Comparison of ENCODE assay signal across 8 cellular contexts in genomic region chr19:4065430-4066175, GRCh38. TPM values are rescaled to one million over a fixed set of nuclear protein-coding genes. Genes with fewer than 3 reads are reported as not detected.
DNase-seq lines count a peak whose midpoint lies in the region; ATAC-seq and TF ChIP-seq lines count a peak whose summit lies in the region.

No MANE protein-coding gene starts in this region.

- peak overlapping the region; percentile 74 for H3K4me3 Mint-ChIP-seq in natural killer cell
- H3K4me3 Mint-ChIP-seq in stimulated activated naive B cell treated with anti-CD40 and anti-IgM and Interleukin-4, amounts not matched to agents 10 μg/mL and 1 μg/mL and 100 μg/mL, for 72 hours, result peak overlapping the region; percentile 73 to 84

- peak; percentile 88 for DNase-seq in DMS79 (lab: John Stamatoyannopoulos, UW)
- DNase-seq in KG1 (lab: John Stamatoyannopoulos, UW), result peak; percentile 83
- peak; percentile 95 to 97 for DNase-seq in activated T-cell treated with anti-CD3 and anti-CD28 coated beads, Interleukin-2, amount 50 U/mL, for 48 hours
- DNase-seq in natural killer cell, result peak; percentile 98
- DNase-seq in stimulated activated naive B cell treated with anti-CD40 and anti-IgM and Interleukin-4, amounts not matched to agents 10 μg/mL and 1 μg/mL and 100 μg/mL, for 72 hours, result peak; percentile 96

- TF ChIP-seq CTCF in natural killer cell (IDR thresholded peaks at IDR 0.05), result no peak

- H3K27me3 Mint-ChIP-seq in natural killer cell (ENCODE audit: low read depth in 2 of 2), result no peaks in the 10 kb centered on the region
- H3K27me3 Mint-ChIP-seq in stimulated activated naive B cell treated with anti-CD40 and anti-IgM and Interleukin-4, amounts not matched to agents 10 μg/mL and 1 μg/mL and 100 μg/mL, for 72 hours, result no peaks in the 10 kb centered on the region

- ATAC-seq in GM21737 (IDR thresholded peaks at IDR 0.05; ENCODE audit: unreplicated experiment) (peak; percentile 68), esophagus mucosa (peak; percentile 75), natural killer cell (peak; percentile 76 to 92 (median 79))
- peak; percentile 81 to 82 for ATAC-seq in stimulated activated naive B cell treated with anti-CD40 and anti-IgM and Interleukin-4, amounts not matched to agents 10 μg/mL and 1 μg/mL and 100 μg/mL, for 72 hours (replicated peaks)

- intact Hi-C loops in natural killer cell (cut with micrococcal nuclease), result loop anchor here (2.0 to 5.0 kb wide), 2 partner anchors 39 to 78 kb away; partner anchors contain the start of gene EEF2

- no peaks in the 10 kb centered on the region for H3K36me3 Mint-ChIP-seq in natural killer cell
- H3K36me3 Mint-ChIP-seq in stimulated activated naive B cell treated with anti-CD40 and anti-IgM and Interleukin-4, amounts not matched to agents 10 μg/mL and 1 μg/mL and 100 μg/mL, for 72 hours, result peaks cover 3% of the 10 kb centered on the region in 2 donors

- H3K27ac Mint-ChIP-seq in natural killer cell, result peak overlapping the region in 1 of 2 donors; percentile 86
- H3K27ac Mint-ChIP-seq in stimulated activated naive B cell treated with anti-CD40 and anti-IgM and Interleukin-4, amounts not matched to agents 10 μg/mL and 1 μg/mL and 100 μg/mL, for 72 hours, result peak overlapping the region; percentile 59

- no peaks in the 10 kb centered on the region for H3K9me3 Mint-ChIP-seq in natural killer cell
- no peaks in the 10 kb centered on the region for H3K9me3 Mint-ChIP-seq in stimulated activated naive B cell treated with anti-CD40 and anti-IgM and Interleukin-4, amounts not matched to agents 10 μg/mL and 1 μg/mL and 100 μg/mL, for 72 hours

- H3K4me1 Mint-ChIP-seq in natural killer cell, result peaks cover 24 to 35% of the 10 kb centered on the region in 2 donors
- H3K4me1 Mint-ChIP-seq in stimulated activated naive B cell treated with anti-CD40 and anti-IgM and Interleukin-4, amounts not matched to agents 10 μg/mL and 1 μg/mL and 100 μg/mL, for 72 hours, result peaks cover 14 to 39% of the 10 kb centered on the region in 2 donors

TF ChIP-seq in PFSK-1, 5 proteins besides CTCF, POLR2A, EP300 and RAD21:
- TF ChIP-seq TAF1 (IDR thresholded peaks at IDR 0.05; ENCODE audit: borderline replicate concordance, insufficient read depth, low read length) (no peak), REST (IDR thresholded peaks at IDR 0.05; ENCODE audit: insufficient read depth in 1 of 2, low read depth in 2 of 2, low read length in 2 of 2) (no peak), SIN3A (IDR thresholded peaks at IDR 0.05; ENCODE audit: borderline replicate concordance, insufficient read depth, low read length) (no peak), FOXP2 (optimal IDR thresholded peaks at IDR 0.05; ENCODE audit: borderline replicate concordance, extremely low read depth, extremely low read length, insufficient read depth) (peak; percentile 36), POLR2AphosphoS5 (IDR thresholded peaks at IDR 0.05; ENCODE audit: low read depth, low read length) (no peak; the same call in 1 of the 2 replicates)

RNA-seq across cellular contexts. Expression of gene ZBTB7A, which starts 1.1 kb away (rescaled TPM):
- polyA plus RNA-seq in PFSK-1 (2012; ENCODE audit: insufficient read length, low read depth), result 31.1 TPM
- total RNA-seq in esophagus mucosa (53.7 TPM), natural killer cell (10 to 100 TPM; 81.6 to 97.7 (median 82.9) TPM)

RNA-seq across cellular contexts. Expression of gene PIAS4, which starts 58.1 kb away (rescaled TPM):
- polyA plus RNA-seq in PFSK-1 (2012; ENCODE audit: insufficient read length, low read depth), result 36.0 TPM
- total RNA-seq in esophagus mucosa (19.3 TPM), natural killer cell (10 to 100 TPM; 25.4 to 39.4 (median 26.8) TPM)

RNA-seq across cellular contexts. Expression of gene MAP2K2, which starts 58.3 kb away (rescaled TPM):
- 462 TPM for polyA plus RNA-seq in PFSK-1 (2012; ENCODE audit: insufficient read length, low read depth)
- total RNA-seq in esophagus mucosa, result 114 TPM
- total RNA-seq in natural killer cell, result 100 to 1,000 TPM; 137 to 154 (median 152) TPM

Comparison
In these comparisons a context has a peak if more than half of its experiments do, and no peak if none do; other contexts are left out.
1. Peak in every context shown above with its lines: DNase-seq and ATAC-seq.